8 cellular contexts compared by ENCODE assay signal in the genomic region with DNA sequence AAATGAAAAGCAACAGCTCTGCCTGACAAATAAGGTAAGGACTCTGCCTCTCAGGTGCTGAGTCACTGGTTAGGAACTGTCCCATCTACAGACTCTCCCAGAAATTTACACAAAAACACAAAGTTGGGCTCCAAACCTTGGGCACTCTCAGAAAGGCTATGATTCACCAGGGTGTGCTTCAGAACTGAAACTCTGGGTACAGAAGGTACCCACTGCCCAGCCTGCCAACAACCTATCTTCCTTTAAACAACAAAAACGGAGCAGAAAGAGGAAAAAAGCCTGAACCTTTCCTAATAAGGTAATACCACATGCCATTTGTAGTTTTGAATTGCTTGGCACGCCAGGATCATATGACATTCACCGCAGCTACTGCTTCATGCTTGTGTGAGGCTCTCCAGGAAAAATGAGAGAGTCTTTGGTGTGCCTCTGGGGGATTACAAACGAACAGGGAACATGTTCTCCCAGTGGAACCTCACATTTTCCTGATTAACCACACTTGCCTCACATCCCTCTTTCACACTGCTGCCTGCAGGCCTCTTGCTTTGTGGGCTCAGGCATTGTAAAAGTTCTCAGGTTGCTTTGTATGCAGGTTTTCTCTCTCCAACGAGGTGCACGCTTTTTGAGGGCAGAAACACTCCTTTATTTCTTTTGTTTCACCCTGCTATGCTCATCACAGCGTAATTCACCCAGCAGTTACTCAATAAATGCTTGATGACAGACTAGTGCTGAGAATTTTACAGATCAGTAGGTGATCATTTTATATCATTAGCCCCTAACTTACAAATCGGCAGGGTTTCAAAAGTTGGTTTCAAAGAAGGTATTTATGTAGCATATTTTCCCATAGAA.
DNase-seq lines count a peak whose midpoint lies in the region; ATAC-seq lines count a peak whose summit lies in the region.
"Had no signal": no experiment of that assay in that cellular context is flagged by ENCODE, and none has a peak within 500 bp of the region (broad histone marks: within the 10 kb centered on the region; RNA-seq: fewer than 3 reads in every experiment).

No MANE protein-coding gene starts in this region.

- ATAC-seq in GM21576 (IDR thresholded peaks at IDR 0.05; ENCODE audit: unreplicated experiment) (peak; percentile 26), GM21515 (IDR thresholded peaks at IDR 0.05; ENCODE audit: unreplicated experiment) (no peak)

- DNase-seq in NCI-H2196 (lab: John Stamatoyannopoulos, UW; ENCODE audit: unreplicated experiment) (peak; percentile 49), epidermal melanocyte (ENCODE audit: insufficient read length, low spot score) (peak; percentile 29), myocyte (ENCODE audit: low read depth) (peak; percentile 90), occipital lobe (lab: John Stamatoyannopoulos, UW) (no peak), NCI-H510A treated with DMSO at 0.1 percent for 48 hours (lab: John Stamatoyannopoulos, UW) (no peak)
- DNase-seq: activated B cell treated with CpG ODN at 0.5 μM for 24 hours had no signal

Comparison
In these comparisons a context has a peak if more than half of its experiments do, and no peak if none do; other contexts are left out.
1. DNase-seq: peak in NCI-H2196 (single experiment), epidermal melanocyte (single experiment) and myocyte (single experiment); none in occipital lobe (single experiment) and NCI-H510A treated with DMSO at 0.1 percent for 48 hours (single experiment).